In the genomic region with DNA sequence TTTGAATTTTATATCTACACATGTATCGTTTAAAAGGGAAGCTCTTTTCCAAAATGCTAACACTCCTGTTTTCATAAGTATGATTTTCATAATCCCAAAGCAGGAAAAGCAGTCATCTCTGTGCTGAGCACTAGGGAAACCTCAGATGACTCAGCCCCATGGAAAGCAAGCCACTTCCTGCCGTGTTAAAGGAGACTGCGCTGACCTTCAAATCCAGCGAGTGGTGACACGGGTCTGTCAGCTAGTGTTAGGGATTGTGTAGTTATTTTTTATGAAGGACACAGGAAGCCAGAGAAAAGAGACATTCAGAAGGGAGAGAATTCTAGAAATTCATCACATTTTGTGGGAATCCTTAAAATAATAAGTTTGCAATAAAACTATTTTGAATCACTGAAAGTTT, we compare ENCODE assay signal across 8 cellular contexts. TPM values are rescaled to one million over a fixed set of nuclear protein-coding genes. Genes with fewer than 3 reads are reported as not detected.
A peak's percentile ranks its signal among the peaks of the same experiment; 100 is the strongest.
DNase-seq lines count a peak whose midpoint lies in the region; ATAC-seq and TF ChIP-seq lines count a peak whose summit lies in the region.

No MANE protein-coding gene starts in this region.

- H3K36me3 ChIP-seq in thyroid gland = no peaks in the 10 kb centered on the region

- H3K4me1 Mint-ChIP-seq in activated naive CD8-positive, alpha-beta T cell treated with anti-CD3 and anti-CD28 coated beads for 36 hours = peaks cover 17% of the 10 kb centered on the region

- no peaks in the 10 kb centered on the region for H3K36me3 Mint-ChIP-seq in activated naive CD8-positive, alpha-beta T cell treated with anti-CD3 and anti-CD28 coated beads for 36 hours

- ATAC-seq in HG02642 (IDR thresholded peaks at IDR 0.05; ENCODE audit: poor library complexity, unreplicated experiment) = no peak

- peak overlapping the region; percentile 58 to 71 (median 66) for H3K27ac ChIP-seq in thyroid gland

- H3K4me3 ChIP-seq in AG10803 (ENCODE audit: low read length) (no peak overlapping the region), thyroid gland (replicated peaks in 1 of 3) (no peak overlapping the region)

- TF ChIP-seq POLR2A in thyroid gland (IDR thresholded peaks at IDR 0.05) = no peak

- H3K27ac Mint-ChIP-seq in activated naive CD8-positive, alpha-beta T cell treated with anti-CD3 and anti-CD28 coated beads for 36 hours = no peak overlapping the region

- intact Hi-C loops in thyroid gland (cut with DNase I) = no loop called here

- no peaks in the 10 kb centered on the region for H3K27me3 Mint-ChIP-seq in activated naive CD8-positive, alpha-beta T cell treated with anti-CD3 and anti-CD28 coated beads for 36 hours

- TF ChIP-seq CTCF in AG10803 (conservative IDR thresholded peaks at IDR 0.05; ENCODE audit: low read length) (no peak), thyroid gland (IDR thresholded peaks at IDR 0.05) (no peak)

- H3K4me3 Mint-ChIP-seq in activated naive CD8-positive, alpha-beta T cell treated with anti-CD3 and anti-CD28 coated beads for 36 hours = no peak overlapping the region

- no peaks in the 10 kb centered on the region for H3K9me3 Mint-ChIP-seq in activated naive CD8-positive, alpha-beta T cell treated with anti-CD3 and anti-CD28 coated beads for 36 hours

- peak; percentile 82 for DNase-seq in AG10803 (ENCODE audit: low read depth)
- peak; percentile 37 for DNase-seq in LoVo (ENCODE audit: low spot score)
- DNase-seq in activated naive CD8-positive, alpha-beta T cell treated with anti-CD3 and anti-CD28 coated beads for 36 hours = peak; percentile 14
- peak; percentile 92 for DNase-seq in hepatic stellate cell (ENCODE audit: low spot score)
- DNase-seq in thyroid gland = peak in 1 of 2 donors; percentile 29
- DNase-seq in NCI-H2081 (lab: John Stamatoyannopoulos, UW) = no peak
- no peak for DNase-seq in NCI-H187 treated with DMSO at 0.1 percent for 48 hours (lab: John Stamatoyannopoulos, UW)

- H3K27me3 ChIP-seq in thyroid gland = no peaks in the 10 kb centered on the region

- H3K9me3 ChIP-seq in thyroid gland = no peaks in the 10 kb centered on the region

- H3K4me1 ChIP-seq in thyroid gland = peaks cover 6 to 38% of the 10 kb centered on the region in 2 donors

- WGBS in thyroid gland, 2 donors = 44 to 60% methylated on average over 5 of the region's 5 CpGs

RNA-seq across cellular contexts. Expression of gene CD93, which starts 57.0 kb away (rescaled TPM):
- total RNA-seq in activated naive CD8-positive, alpha-beta T cell treated with anti-CD3 and anti-CD28 coated beads for 36 hours = under 1 TPM; 0.04 to 0.08 TPM
- 10 to 100 TPM; 13.6 to 53.8 (median 24.0) TPM for total RNA-seq in thyroid gland

Comparison
In these comparisons a context has a peak if more than half of its experiments do, and no peak if none do; other contexts are left out.
1. DNase-seq: peak in AG10803 (single experiment), LoVo (single experiment), activated naive CD8-positive, alpha-beta T cell treated with anti-CD3 and anti-CD28 coated beads for 36 hours (single experiment) and hepatic stellate cell (single experiment); none in NCI-H2081 (0 of 2) and NCI-H187 treated with DMSO at 0.1 percent for 48 hours (single experiment).
2. RNA of gene CD93, which starts 57.0 kb away (total RNA-seq): 13.6 to 53.8 TPM in thyroid gland; 0.04 to 0.08 TPM in activated naive CD8-positive, alpha-beta T cell treated with anti-CD3 and anti-CD28 coated beads for 36 hours; every median in the first group is over 10 times any median in the second.